Comparison of ENCODE assay signal across 8 cellular contexts in the genomic region with DNA sequence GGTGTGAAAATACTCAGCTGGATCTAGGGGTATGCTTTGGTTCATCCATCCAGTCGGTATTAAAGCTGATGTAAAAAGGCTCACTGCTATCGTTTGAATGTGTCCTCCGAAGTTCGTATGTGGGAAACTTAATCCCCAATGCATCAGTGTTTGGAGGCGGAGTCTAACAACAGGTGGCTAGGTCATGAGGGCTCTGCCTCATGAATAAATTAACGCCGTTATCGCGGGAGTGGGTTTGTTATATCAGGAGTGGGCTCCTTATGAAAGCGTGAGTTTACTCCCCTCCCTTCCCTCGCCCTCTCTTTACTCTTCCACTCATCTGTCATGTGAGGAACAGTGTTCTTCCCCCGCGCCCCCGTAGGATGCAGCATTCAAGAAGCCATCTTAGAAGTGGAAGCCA.
"Had no signal": no experiment of that assay in that cellular context is flagged by ENCODE, and none has a peak within 500 bp of the region (broad histone marks: within the 10 kb centered on the region; RNA-seq: fewer than 3 reads in every experiment).

No MANE protein-coding gene starts in this region.

- ATAC-seq: GM23338, HepG2 had no signal

- H3K4me3 ChIP-seq: GM23338 had no signal

- H2AFZ ChIP-seq: GM23338 had no signal

- H3K27ac ChIP-seq: HL-60 had no signal

- DNase-seq: H9, HCEC 1CT, HFFc6 had no signal

- FAIRE-seq: H1, H54, HepG2 had no signal

- H3K4me2 ChIP-seq: GM23338 had no signal
